Comparison of ENCODE assay signal across 1 cellular context in genomic region chr20:53513489-53514298, GRCh38.
TF ChIP-seq lines count a peak whose summit lies in the region.

No MANE protein-coding gene starts in this region.

TF ChIP-seq in HepG2, 621 proteins besides CTCF, POLR2A, EP300 and RAD21 (continued from another document and continues in another):
- no peak for TF ChIP-seq ZNF660 (CRISPR knock-in tag; IDR thresholded peaks at IDR 0.05; ENCODE audit: borderline replicate concordance, low read depth)
- TF ChIP-seq MED13 (CRISPR knock-in tag; IDR thresholded peaks at IDR 0.05), result no peak
- 0 out of 2 replicates have a peak, but pooled peaks have one; percentile 37 for TF ChIP-seq ZNF639 (CRISPR knock-in tag; conservative IDR thresholded peaks at IDR 0.05)
- TF ChIP-seq ZNF253 (CRISPR knock-in tag; IDR thresholded peaks at IDR 0.05; ENCODE audit: borderline replicate concordance), result no peak
- TF ChIP-seq AKNA (CRISPR knock-in tag; IDR thresholded peaks at IDR 0.05; ENCODE audit: borderline replicate concordance), result no peak
- TF ChIP-seq ATF7-NPFF (CRISPR knock-in tag; IDR thresholded peaks at IDR 0.05; ENCODE audit: low read depth), result no peak
- TF ChIP-seq FOXA1 (IDR thresholded peaks at IDR 0.05), result no peak
- peak; percentile 81 for TF ChIP-seq FOXA1 (CRISPR knock-in tag; IDR thresholded peaks at IDR 0.05)
- TF ChIP-seq TOPORS (CRISPR knock-in tag; IDR thresholded peaks at IDR 0.05), result no peak
- TF ChIP-seq PRDM15 (CRISPR knock-in tag; IDR thresholded peaks at IDR 0.05), result no peak
- 0 out of 2 replicates have a peak, but pooled peaks have one; percentile 41 for TF ChIP-seq ZNF605 (CRISPR knock-in tag; IDR thresholded peaks at IDR 0.05)
- TF ChIP-seq DNMT1 (CRISPR knock-in tag; IDR thresholded peaks at IDR 0.05), result no peak
- TF ChIP-seq ZNF274 (CRISPR knock-in tag; IDR thresholded peaks at IDR 0.05), result peak; percentile 80; the same call in 1 of the 2 replicates
- no peak for TF ChIP-seq AGO1 (IDR thresholded peaks at IDR 0.05; ENCODE audit: low read depth, low read length, poor library complexity, severe bottlenecking)
- no peak for TF ChIP-seq ZBTB49 (CRISPR knock-in tag; IDR thresholded peaks at IDR 0.05; ENCODE audit: borderline replicate concordance)
- TF ChIP-seq RAD51 (IDR thresholded peaks at IDR 0.05; ENCODE audit: borderline replicate concordance), result no peak
- no peak for TF ChIP-seq HNRNPLL (IDR thresholded peaks at IDR 0.05; ENCODE audit: low read depth, low read length, poor library complexity, severe bottlenecking)
- TF ChIP-seq ZFAT (CRISPR knock-in tag; conservative IDR thresholded peaks at IDR 0.05), result 0 out of 2 replicates have a peak, but pooled peaks have one; percentile 34
- no peak for TF ChIP-seq DZIP1 (CRISPR knock-in tag; IDR thresholded peaks at IDR 0.05)
- TF ChIP-seq HNF4G (IDR thresholded peaks at IDR 0.05; ENCODE audit: borderline replicate concordance, low read depth, low read length), result no peak
- TF ChIP-seq HNF4G (CRISPR knock-in tag; IDR thresholded peaks at IDR 0.05; ENCODE audit: borderline replicate concordance, low read depth), result no peak
- TF ChIP-seq ZNF678 (CRISPR knock-in tag; IDR thresholded peaks at IDR 0.05), result no peak
- 0 out of 2 replicates have a peak, but pooled peaks have one; percentile 72 for TF ChIP-seq ZNF225 (CRISPR knock-in tag; IDR thresholded peaks at IDR 0.05)
- TF ChIP-seq ZNF572 (CRISPR knock-in tag; IDR thresholded peaks at IDR 0.05), result no peak
- TF ChIP-seq ZNF557 (CRISPR knock-in tag; IDR thresholded peaks at IDR 0.05), result no peak
- TF ChIP-seq ZNF784 (CRISPR knock-in tag; IDR thresholded peaks at IDR 0.05; ENCODE audit: borderline replicate concordance), result peak; percentile 59; the same call in 1 of the 2 replicates
- TF ChIP-seq IKZF5 (CRISPR knock-in tag; IDR thresholded peaks at IDR 0.05), result no peak
- TF ChIP-seq ZNF790 (CRISPR knock-in tag; IDR thresholded peaks at IDR 0.05; ENCODE audit: borderline replicate concordance), result no peak
- no peak; the same call in 1 of the 2 replicates for TF ChIP-seq CERS6 (CRISPR knock-in tag; IDR thresholded peaks at IDR 0.05)
- TF ChIP-seq FLYWCH1 (CRISPR knock-in tag; IDR thresholded peaks at IDR 0.05), result no peak
- peak; percentile 45; the same call in 1 of the 2 replicates for TF ChIP-seq CREM (IDR thresholded peaks at IDR 0.05)
- no peak for TF ChIP-seq CREM (CRISPR knock-in tag; IDR thresholded peaks at IDR 0.05)
- TF ChIP-seq MYC (CRISPR knock-in tag; IDR thresholded peaks at IDR 0.05; ENCODE audit: borderline replicate concordance), result no peak
- TF ChIP-seq STAT6 (CRISPR knock-in tag; IDR thresholded peaks at IDR 0.05; ENCODE audit: borderline replicate concordance), result no peak
- 0 out of 2 replicates have a peak, but pooled peaks have one; percentile 51 for TF ChIP-seq CREBL2 (CRISPR knock-in tag; IDR thresholded peaks at IDR 0.05; ENCODE audit: borderline replicate concordance)
- peak; percentile 56; the same call in 1 of the 2 replicates for TF ChIP-seq ZNF143 (CRISPR knock-in tag; IDR thresholded peaks at IDR 0.05)
- TF ChIP-seq DMAP1 (CRISPR knock-in tag; IDR thresholded peaks at IDR 0.05), result no peak
